17 cellular contexts compared by ENCODE assay signal in the genomic region with DNA sequence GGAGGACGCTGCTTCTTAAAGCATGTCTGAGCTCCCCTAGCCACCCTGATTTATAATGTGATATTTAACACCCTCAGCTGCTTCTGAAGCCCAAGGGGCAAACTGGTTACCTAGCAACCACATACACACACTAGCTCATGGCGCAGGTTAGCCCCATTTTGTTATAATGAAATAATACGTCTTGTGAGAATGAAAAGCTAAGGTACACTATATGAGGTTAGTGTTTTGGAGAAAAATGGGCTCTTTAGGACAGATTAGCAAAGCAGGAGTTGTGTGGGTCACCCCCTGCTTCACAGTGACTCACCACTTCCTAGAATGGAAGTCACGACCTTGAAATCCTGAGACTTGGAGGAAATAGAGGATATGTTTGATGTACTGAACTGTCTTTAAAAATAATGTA.
A peak's percentile ranks its signal among the peaks of the same experiment; 100 is the strongest.
DNase-seq lines count a peak whose midpoint lies in the region; ATAC-seq and TF ChIP-seq lines count a peak whose summit lies in the region.
"Had no signal": no experiment of that assay in that cellular context is flagged by ENCODE, and none has a peak within 500 bp of the region (broad histone marks: within the 10 kb centered on the region; RNA-seq: fewer than 3 reads in every experiment).

No MANE protein-coding gene starts in this region.

- TF ChIP-seq CTCF in RWPE1 (conservative IDR thresholded peaks at IDR 0.05; ENCODE audit: low read depth) = no peak
- no peak for TF ChIP-seq CTCF in foreskin fibroblast (IDR thresholded peaks at IDR 0.05; ENCODE audit: low read depth, low read length)

- intact Hi-C loops in Right ventricle myocardium inferior (cut with DNase I) = no loop called here

- no peak overlapping the region for H3K4me3 ChIP-seq in foreskin fibroblast (ENCODE audit: low read depth in 1 of 2, low read length in 2 of 2)
- H3K4me3 ChIP-seq: esophagus muscularis mucosa, skin epidermis, thyroid gland had no signal

- no peak for ATAC-seq in Right ventricle myocardium inferior

- POLR2A ChIA-PET in RWPE1 (lab: Yijun Ruan, JAX; ENCODE audit: low non-redundant PET) = no interaction called here

- CTCF ChIA-PET in RWPE1 (lab: Yijun Ruan, JAX) = interaction anchor here (0.5 kb wide), 1 partner anchor 473 kb away, joined by 3 read pairs; no protein-coding TSS in a partner anchor

- peak overlapping the region; percentile 92 for H3K27ac ChIP-seq in RWPE1
- H3K27ac ChIP-seq: 22Rv1, esophagus muscularis mucosa, thyroid gland had no signal

- peak; percentile 26 for DNase-seq in DMS153 (lab: John Stamatoyannopoulos, UW)
- no peak for DNase-seq in DMS153 treated with DMSO at 0.1 percent for 48 hours (lab: John Stamatoyannopoulos, UW; ENCODE audit: unreplicated experiment)
- DNase-seq in RWPE1 (ENCODE audit: low spot score) = peak; percentile 13
- peak; percentile 41 to 62 for DNase-seq in foreskin fibroblast
- DNase-seq in stromal cell of bone marrow (ENCODE audit: low read depth) = peak; percentile 21
- DNase-seq in nucleus accumbens (lab: John Stamatoyannopoulos, UW) = no peak
- DNase-seq in Right ventricle myocardium inferior (ENCODE audit: missing footprints) = no peak
- DNase-seq in activated CD8-positive, alpha-beta memory T cell treated with anti-CD3 and anti-CD28 coated beads, Interleukin-2, amount 50 U/mL, for 48 hours = no peak
- DNase-seq: activated CD4-positive, alpha-beta memory T cell treated with anti-CD3 and anti-CD28 coated beads for 36 hours; activated naive CD4-positive, alpha-beta T cell treated with Interleukin-2 at 50 U/mL for 16 hours; Caco-2; naive B cell; NCI-H1694 treated with DMSO at 0.1 percent for 48 hours; thyroid gland had no signal

Comparison
In these comparisons a context has a peak if more than half of its experiments do, and no peak if none do; other contexts are left out.
1. DNase-seq: peak in DMS153 (single experiment), RWPE1 (single experiment), foreskin fibroblast (2 of 2) and stromal cell of bone marrow (single experiment); none in DMS153 treated with DMSO at 0.1 percent for 48 hours (single experiment), nucleus accumbens (0 of 56), Right ventricle myocardium inferior (single experiment) and activated CD8-positive, alpha-beta memory T cell treated with anti-CD3 and anti-CD28 coated beads, Interleukin-2, amount 50 U/mL, for 48 hours (single experiment).